In the genomic region with DNA sequence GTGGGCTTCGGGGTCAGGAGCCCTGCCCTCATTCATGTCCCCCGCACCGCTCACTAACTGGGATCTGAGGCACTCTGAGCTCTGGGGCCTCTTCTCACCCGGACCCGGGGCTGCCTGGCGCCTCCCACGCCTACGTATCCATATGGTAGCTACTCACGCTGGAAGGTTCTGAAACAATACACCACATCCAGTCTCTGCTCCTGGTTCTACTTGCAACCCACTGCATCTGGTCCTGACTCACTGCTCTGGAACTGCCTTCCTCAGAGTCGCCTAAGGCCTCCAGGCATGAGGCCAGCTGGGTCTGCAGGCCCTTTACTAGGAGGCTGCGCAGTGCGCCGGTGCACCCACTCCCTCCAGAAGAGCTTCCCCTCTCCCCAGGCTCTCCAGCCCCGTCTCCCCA, we compare ENCODE assay signal across 1 cellular context.
TF ChIP-seq lines count a peak whose summit lies in the region.

No MANE protein-coding gene starts in this region.

TF ChIP-seq in SK-N-SH, 30 proteins besides CTCF, POLR2A, EP300 and RAD21 (continued from another document):
- TF ChIP-seq, protein P1, sequence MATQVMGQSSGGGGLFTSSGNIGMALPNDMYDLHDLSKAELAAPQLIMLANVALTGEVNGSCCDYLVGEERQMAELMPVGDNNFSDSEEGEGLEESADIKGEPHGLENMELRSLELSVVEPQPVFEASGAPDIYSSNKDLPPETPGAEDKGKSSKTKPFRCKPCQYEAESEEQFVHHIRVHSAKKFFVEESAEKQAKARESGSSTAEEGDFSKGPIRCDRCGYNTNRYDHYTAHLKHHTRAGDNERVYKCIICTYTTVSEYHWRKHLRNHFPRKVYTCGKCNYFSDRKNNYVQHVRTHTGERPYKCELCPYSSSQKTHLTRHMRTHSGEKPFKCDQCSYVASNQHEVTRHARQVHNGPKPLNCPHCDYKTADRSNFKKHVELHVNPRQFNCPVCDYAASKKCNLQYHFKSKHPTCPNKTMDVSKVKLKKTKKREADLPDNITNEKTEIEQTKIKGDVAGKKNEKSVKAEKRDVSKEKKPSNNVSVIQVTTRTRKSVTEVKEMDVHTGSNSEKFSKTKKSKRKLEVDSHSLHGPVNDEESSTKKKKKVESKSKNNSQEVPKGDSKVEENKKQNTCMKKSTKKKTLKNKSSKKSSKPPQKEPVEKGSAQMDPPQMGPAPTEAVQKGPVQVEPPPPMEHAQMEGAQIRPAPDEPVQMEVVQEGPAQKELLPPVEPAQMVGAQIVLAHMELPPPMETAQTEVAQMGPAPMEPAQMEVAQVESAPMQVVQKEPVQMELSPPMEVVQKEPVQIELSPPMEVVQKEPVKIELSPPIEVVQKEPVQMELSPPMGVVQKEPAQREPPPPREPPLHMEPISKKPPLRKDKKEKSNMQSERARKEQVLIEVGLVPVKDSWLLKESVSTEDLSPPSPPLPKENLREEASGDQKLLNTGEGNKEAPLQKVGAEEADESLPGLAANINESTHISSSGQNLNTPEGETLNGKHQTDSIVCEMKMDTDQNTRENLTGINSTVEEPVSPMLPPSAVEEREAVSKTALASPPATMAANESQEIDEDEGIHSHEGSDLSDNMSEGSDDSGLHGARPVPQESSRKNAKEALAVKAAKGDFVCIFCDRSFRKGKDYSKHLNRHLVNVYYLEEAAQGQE (IDR thresholded peaks at IDR 0.05; ENCODE audit: low read depth, low read length), result peak; percentile 41; the same call in 1 of the 2 replicates
- TF ChIP-seq RCOR1 (IDR thresholded peaks at IDR 0.05; ENCODE audit: low read length), result peak; percentile 45; the same call in 1 of the 2 replicates
- no peak for TF ChIP-seq GABPA (IDR thresholded peaks at IDR 0.05; ENCODE audit: low read depth)
- TF ChIP-seq, protein P2, sequence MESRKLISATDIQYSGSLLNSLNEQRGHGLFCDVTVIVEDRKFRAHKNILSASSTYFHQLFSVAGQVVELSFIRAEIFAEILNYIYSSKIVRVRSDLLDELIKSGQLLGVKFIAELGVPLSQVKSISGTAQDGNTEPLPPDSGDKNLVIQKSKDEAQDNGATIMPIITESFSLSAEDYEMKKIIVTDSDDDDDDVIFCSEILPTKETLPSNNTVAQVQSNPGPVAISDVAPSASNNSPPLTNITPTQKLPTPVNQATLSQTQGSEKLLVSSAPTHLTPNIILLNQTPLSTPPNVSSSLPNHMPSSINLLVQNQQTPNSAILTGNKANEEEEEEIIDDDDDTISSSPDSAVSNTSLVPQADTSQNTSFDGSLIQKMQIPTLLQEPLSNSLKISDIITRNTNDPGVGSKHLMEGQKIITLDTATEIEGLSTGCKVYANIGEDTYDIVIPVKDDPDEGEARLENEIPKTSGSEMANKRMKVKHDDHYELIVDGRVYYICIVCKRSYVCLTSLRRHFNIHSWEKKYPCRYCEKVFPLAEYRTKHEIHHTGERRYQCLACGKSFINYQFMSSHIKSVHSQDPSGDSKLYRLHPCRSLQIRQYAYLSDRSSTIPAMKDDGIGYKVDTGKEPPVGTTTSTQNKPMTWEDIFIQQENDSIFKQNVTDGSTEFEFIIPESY (IDR thresholded peaks at IDR 0.05; ENCODE audit: borderline replicate concordance, low read depth), result no peak
- TF ChIP-seq POLR2AphosphoS5 (IDR thresholded peaks at IDR 0.05; ENCODE audit: low read depth, low read length), result peak; percentile 79; the same call in 1 of the 2 replicates
- TF ChIP-seq FOXJ3 (CRISPR knock-in tag; IDR thresholded peaks at IDR 0.05), result no peak
- TF ChIP-seq, protein P3, sequence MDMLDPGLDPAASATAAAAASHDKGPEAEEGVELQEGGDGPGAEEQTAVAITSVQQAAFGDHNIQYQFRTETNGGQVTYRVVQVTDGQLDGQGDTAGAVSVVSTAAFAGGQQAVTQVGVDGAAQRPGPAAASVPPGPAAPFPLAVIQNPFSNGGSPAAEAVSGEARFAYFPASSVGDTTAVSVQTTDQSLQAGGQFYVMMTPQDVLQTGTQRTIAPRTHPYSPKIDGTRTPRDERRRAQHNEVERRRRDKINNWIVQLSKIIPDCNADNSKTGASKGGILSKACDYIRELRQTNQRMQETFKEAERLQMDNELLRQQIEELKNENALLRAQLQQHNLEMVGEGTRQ (IDR thresholded peaks at IDR 0.05; ENCODE audit: borderline replicate concordance, low read depth, low read length), result no peak
- TF ChIP-seq RFX5 (IDR thresholded peaks at IDR 0.05; ENCODE audit: low read length), result no peak
- peak; percentile 7 for TF ChIP-seq CHD2 (IDR thresholded peaks at IDR 0.05; ENCODE audit: low read length, partially characterized antibody)
- TF ChIP-seq YY1 (IDR thresholded peaks at IDR 0.05; ENCODE audit: low read depth), result no peak
- TF ChIP-seq RXRA (IDR thresholded peaks at IDR 0.05; ENCODE audit: borderline replicate concordance, low read depth), result no peak; the same call in 1 of the 2 replicates
- no peak for TF ChIP-seq SMC3 (IDR thresholded peaks at IDR 0.05; ENCODE audit: low read depth, low read length)
- TF ChIP-seq EZH2phosphoT487 (IDR thresholded peaks at IDR 0.05; ENCODE audit: borderline replicate concordance, low read depth), result no peak
